ENCODE assay signal across 26 cellular contexts in the genomic region with DNA sequence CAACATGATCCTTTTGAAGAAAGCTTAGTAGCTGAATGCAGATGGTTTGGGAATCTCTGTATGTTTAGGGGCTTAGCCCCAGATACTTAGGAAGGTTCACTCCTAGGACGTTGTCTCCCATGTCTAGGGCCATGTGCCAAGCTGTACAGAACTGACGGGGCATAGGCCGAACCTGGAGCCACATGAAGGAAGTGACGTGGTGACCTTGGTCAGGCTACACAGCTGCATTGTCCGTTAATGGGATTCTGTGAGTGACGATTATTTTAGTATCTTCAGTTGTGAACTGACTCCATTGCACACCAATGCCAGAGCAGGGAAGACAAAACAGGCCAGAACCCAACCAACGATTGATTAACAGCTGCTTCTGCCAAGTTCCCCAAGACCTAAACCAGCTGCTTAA.
"Had no signal": no experiment of that assay in that cellular context is flagged by ENCODE, and none has a peak within 500 bp of the region (broad histone marks: within the 10 kb centered on the region; RNA-seq: fewer than 3 reads in every experiment).

No MANE protein-coding gene starts in this region.

- H3K27ac ChIP-seq: ascending aorta, gastroesophageal sphincter, neural progenitor cell, parathyroid adenoma, right atrium auricular region, thoracic aorta, VCaP had no signal

- H3K9ac ChIP-seq: neural progenitor cell, parathyroid adenoma had no signal

- DNase-seq: activated CD4-positive, alpha-beta memory T cell treated with anti-CD3 and anti-CD28 coated beads, Interleukin-2, amount 10 ng/mL, durations not matched to agents 7 days and 5 days; activated CD4-positive, alpha-beta T cell treated with anti-CD3 and anti-CD28 coated beads for 48 hours; activated CD8-positive, alpha-beta memory T cell treated with anti-CD3 and anti-CD28 coated beads, Interleukin-2, amount 50 U/mL, for 48 hours; activated gamma-delta T cell; activated naive CD4-positive, alpha-beta T cell treated with anti-CD3 and anti-CD28 coated beads, Interleukin-2, amount 10 ng/mL, durations not matched to agents 7 days and 5 days; activated naive CD8-positive, alpha-beta T cell treated with anti-CD3 and anti-CD28 coated beads, Interleukin-2, amount 10 ng/mL, durations not matched to agents 7 days and 5 days; activated T-cell treated with anti-CD3 and anti-CD28 coated beads, Interleukin-2, amount 50 U/mL, for 24 hours; cortex of kidney; hippocampal formation; midbrain; naive thymus-derived CD8-positive, alpha-beta T cell; occipital lobe; stimulated activated CD4-positive, alpha-beta T cell treated with anti-CD3 and anti-CD28 coated beads, Interleukin-15, amount 100 ng/mL, for 24 hours; stimulated activated CD4-positive, alpha-beta T cell treated with anti-CD3 and anti-CD28 coated beads, Interleukin-2, amount 100 ng/mL, for 24 hours; stimulated activated naive B cell treated with anti-CD40 and anti-IgM and Interleukin-4, amounts not matched to agents 10 μg/mL and 1 μg/mL and 100 μg/mL, for 72 hours; trophoblast cell; uterus had no signal

- H3K79me2 ChIP-seq: parathyroid adenoma had no signal

- H3K4me1 ChIP-seq: neural progenitor cell, parathyroid adenoma, uterus had no signal

- H3K4me3 ChIP-seq: ascending aorta, gastroesophageal sphincter, neural progenitor cell, right atrium auricular region, thoracic aorta, uterus had no signal

- H2AFZ ChIP-seq: neural progenitor cell, parathyroid adenoma had no signal

- H3K36me3 ChIP-seq: ascending aorta, gastroesophageal sphincter, neural progenitor cell, right atrium auricular region, thoracic aorta, uterus had no signal

- H3K9me3 ChIP-seq: ascending aorta, gastroesophageal sphincter, right atrium auricular region, thoracic aorta, uterus had no signal

- FAIRE-seq: endothelial cell of umbilical vein had no signal

- H3K27me3 ChIP-seq: ascending aorta, right atrium auricular region, uterus had no signal

- ATAC-seq: activated CD4-positive, CD25-positive, alpha-beta regulatory T cell treated with anti-CD3 and anti-CD28 coated beads, Interleukin-2, amount 50 U/mL, for 24 hours; gastroesophageal sphincter; naive thymus-derived CD8-positive, alpha-beta T cell; stimulated activated naive B cell treated with anti-CD40 and anti-IgM and Interleukin-4, amounts not matched to agents 10 μg/mL and 1 μg/mL and 100 μg/mL, for 72 hours had no signal

- H3K4me2 ChIP-seq: neural progenitor cell had no signal
